In genomic region chr10:80484243-80484642, GRCh38 we compare ENCODE assay signal across 12 cellular contexts. TPM values are rescaled to one million over a fixed set of nuclear protein-coding genes. Genes with fewer than 3 reads are reported as not detected.
DNase-seq lines count a peak whose midpoint lies in the region; ATAC-seq, FAIRE-seq and TF ChIP-seq lines count a peak whose summit lies in the region.
"Had no signal": no experiment of that assay in that cellular context is flagged by ENCODE, and none has a peak within 500 bp of the region (broad histone marks: within the 10 kb centered on the region; RNA-seq: fewer than 3 reads in every experiment).

No MANE protein-coding gene starts in this region.

- H3K27me3 Mint-ChIP-seq in MCF 10A (ENCODE audit: insufficient read depth, unreplicated experiment) (no peaks in the 10 kb centered on the region), type B pancreatic cell (no peaks in the 10 kb centered on the region)
- H3K27me3 Mint-ChIP-seq in activated CD8-positive, alpha-beta T cell treated with anti-CD3 and anti-CD28 coated beads, Interleukin-2, amount 10 ng/mL, durations not matched to agents 7 days and 5 days (ENCODE audit: low read depth) = no peaks in the 10 kb centered on the region

- H3K4me3 ChIP-seq in mammary epithelial cell (replicated peaks in 1 of 3; ENCODE audit: insufficient read depth in 1 of 3, low read depth in 2 of 3, low read length in 3 of 3) = no peak overlapping the region
- H3K4me3 ChIP-seq in keratinocyte (ENCODE audit: control insufficient read depth in 2 of 3, extremely low read depth in 1 of 3, insufficient read depth in 2 of 3, low read depth in 1 of 3, low read length in 3 of 3) = no peak overlapping the region
- H3K4me3 ChIP-seq: colonic mucosa had no signal

- H2AFZ ChIP-seq in mammary epithelial cell (ENCODE audit: low read depth, low read length) = no peak overlapping the region
- no peak overlapping the region for H2AFZ ChIP-seq in keratinocyte (ENCODE audit: control insufficient read depth, low read length)

- H3K9me3 ChIP-seq in mammary epithelial cell (replicated peaks; ENCODE audit: insufficient read depth, low read length) (no peaks in the 10 kb centered on the region), keratinocyte (ENCODE audit: control insufficient read depth, low read depth, low read length) (no peaks in the 10 kb centered on the region)
- H3K9me3 ChIP-seq: colonic mucosa had no signal

- POLR2A ChIA-PET in MCF 10A (lab: Yijun Ruan, JAX) = interaction anchor here (0.6 to 3.3 kb wide), 5 partner anchors 13 to 326 kb away, joined by 3 to 28 read pairs (median 4); no protein-coding TSS in a partner anchor
- POLR2A ChIA-PET in activated CD8-positive, alpha-beta T cell treated with anti-CD3 and anti-CD28 coated beads, Interleukin-2, amount 10 ng/mL, durations not matched to agents 7 days and 5 days (lab: Charles Lee) = interaction anchor here (1.4 to 9.7 kb wide), 3 partner anchors 14 to 25 kb away, joined by 3 to 67 read pairs (median 18); no protein-coding TSS in a partner anchor

- peaks cover 14% of the 10 kb centered on the region for H3K9me1 ChIP-seq in keratinocyte (ENCODE audit: control insufficient read depth, extremely low read depth, insufficient read depth, low read length)

- peaks cover 37% of the 10 kb centered on the region for H3K4me1 ChIP-seq in mammary epithelial cell (ENCODE audit: insufficient read depth, low read length)
- peaks cover 56% of the 10 kb centered on the region for H3K4me1 ChIP-seq in keratinocyte (ENCODE audit: control insufficient read depth, extremely low read depth, insufficient read depth, low read length)

- DNase-seq in MCF 10A (ENCODE audit: unreplicated experiment) (no peak), mammary epithelial cell (no peak), keratinocyte (ENCODE audit: low read depth, low spot score) (no peak), type B pancreatic cell (ENCODE audit: extremely low spot score, unreplicated experiment) (no peak), activated gamma-delta T cell treated with Interleukin-2 at 50 U/mL for 16 hours (no peak), NCI-H446 (lab: John Stamatoyannopoulos, UW) (no peak)
- DNase-seq in activated CD8-positive, alpha-beta T cell treated with anti-CD3 and anti-CD28 coated beads, Interleukin-2, amount 10 ng/mL, durations not matched to agents 7 days and 5 days = no peak
- DNase-seq: colonic mucosa, NCI-H774, WERI-Rb-1 had no signal

- CTCF ChIA-PET in MCF 10A (lab: Yijun Ruan, JAX) (interaction anchor here (0.6 to 2.1 kb wide), 4 partner anchors 14 to 25 kb away, joined by 4 to 8 read pairs (median 6); no protein-coding TSS in a partner anchor), mammary epithelial cell (lab: Charles Lee; ENCODE audit: low non-redundant PET) (no interaction called here)
- CTCF ChIA-PET in activated CD8-positive, alpha-beta T cell treated with anti-CD3 and anti-CD28 coated beads, Interleukin-2, amount 10 ng/mL, durations not matched to agents 7 days and 5 days (lab: Charles Lee) = interaction anchor here (0.9 to 2.4 kb wide), 7 partner anchors 13 to 106 kb away, joined by 3 to 13 read pairs (median 7); no protein-coding TSS in a partner anchor

- H4K20me1 ChIP-seq in mammary epithelial cell (ENCODE audit: insufficient read depth, low read length) (no peaks in the 10 kb centered on the region), keratinocyte (ENCODE audit: control insufficient read depth, extremely low read depth, insufficient read depth, low read length) (peaks cover 16% of the 10 kb centered on the region)

- intact Hi-C loops in MCF 10A (cut with micrococcal nuclease) (no loop called here), mammary epithelial cell (cut with micrococcal nuclease) (no loop called here)

- H3K9me3 Mint-ChIP-seq in MCF 10A (ENCODE audit: unreplicated experiment) (no peaks in the 10 kb centered on the region), type B pancreatic cell (no peaks in the 10 kb centered on the region)
- no peaks in the 10 kb centered on the region for H3K9me3 Mint-ChIP-seq in activated CD8-positive, alpha-beta T cell treated with anti-CD3 and anti-CD28 coated beads, Interleukin-2, amount 10 ng/mL, durations not matched to agents 7 days and 5 days (ENCODE audit: insufficient read depth)
- H3K9me3 Mint-ChIP-seq: mesothelial cell of epicardium had no signal

- TF ChIP-seq CTCF in MCF 10A (IDR thresholded peaks at IDR 0.05; ENCODE audit: unreplicated experiment) = no peak
- TF ChIP-seq CTCF in mammary epithelial cell (conservative IDR thresholded peaks at IDR 0.05 in 1 of 2, IDR thresholded peaks at IDR 0.05 in 1 of 2; ENCODE audit: extremely low read depth in 1 of 2, insufficient read depth in 1 of 2, low read depth in 1 of 2, low read length in 2 of 2) = no peak
- TF ChIP-seq CTCF in keratinocyte (optimal IDR thresholded peaks at IDR 0.05 in 1 of 3, IDR thresholded peaks at IDR 0.05 in 1 of 3, conservative IDR thresholded peaks at IDR 0.05 in 1 of 3; ENCODE audit: extremely low read depth in 1 of 3, insufficient read depth in 2 of 3, low read length in 3 of 3) = no peak
- TF ChIP-seq CTCF in type B pancreatic cell (conservative IDR thresholded peaks at IDR 0.05) = no peak

- ATAC-seq in activated CD8-positive, alpha-beta T cell treated with anti-CD3 and anti-CD28 coated beads, Interleukin-2, amount 10 ng/mL, durations not matched to agents 7 days and 5 days = no peak
- no peak for ATAC-seq in esophagus mucosa

- H3K79me2 ChIP-seq in mammary epithelial cell (ENCODE audit: insufficient read depth, low read length) (peaks cover 93% of the 10 kb centered on the region), keratinocyte (ENCODE audit: control insufficient read depth, insufficient read depth, low read length) (peaks cover 93% of the 10 kb centered on the region)

- H3K36me3 ChIP-seq in mammary epithelial cell (ENCODE audit: insufficient read depth, low read length) (no peaks in the 10 kb centered on the region), keratinocyte (ENCODE audit: control insufficient read depth in 2 of 2, extremely low read depth in 1 of 2, insufficient read depth in 2 of 2, low read length in 2 of 2) (peaks cover 6 to 23% of the 10 kb centered on the region in 2 experiments)
- H3K36me3 ChIP-seq: colonic mucosa had no signal

- no peaks in the 10 kb centered on the region for H3K27me3 ChIP-seq in mammary epithelial cell (ENCODE audit: insufficient read depth, low read length)
- H3K27me3 ChIP-seq in keratinocyte (ENCODE audit: control insufficient read depth, extremely low read depth, insufficient read depth, low read length) = no peaks in the 10 kb centered on the region
- H3K27me3 ChIP-seq: colonic mucosa had no signal

- no peak overlapping the region for H3K4me3 Mint-ChIP-seq in MCF 10A (ENCODE audit: unreplicated experiment)
- H3K4me3 Mint-ChIP-seq in activated CD8-positive, alpha-beta T cell treated with anti-CD3 and anti-CD28 coated beads, Interleukin-2, amount 10 ng/mL, durations not matched to agents 7 days and 5 days = peak overlapping the region; percentile 74
- H3K4me3 Mint-ChIP-seq in type B pancreatic cell = peak overlapping the region; percentile 31
- H3K4me3 Mint-ChIP-seq: mesothelial cell of epicardium had no signal

- peaks cover 21% of the 10 kb centered on the region for H3K4me1 Mint-ChIP-seq in MCF 10A (ENCODE audit: insufficient read depth, unreplicated experiment)
- H3K4me1 Mint-ChIP-seq in activated CD8-positive, alpha-beta T cell treated with anti-CD3 and anti-CD28 coated beads, Interleukin-2, amount 10 ng/mL, durations not matched to agents 7 days and 5 days (ENCODE audit: low read depth) = peaks cover 88% of the 10 kb centered on the region
- H3K4me1 Mint-ChIP-seq in type B pancreatic cell (ENCODE audit: unreplicated experiment) = peaks cover 47% of the 10 kb centered on the region

- H3K36me3 Mint-ChIP-seq in MCF 10A (ENCODE audit: insufficient read depth, unreplicated experiment) = peaks cover 21% of the 10 kb centered on the region
- H3K36me3 Mint-ChIP-seq in activated CD8-positive, alpha-beta T cell treated with anti-CD3 and anti-CD28 coated beads, Interleukin-2, amount 10 ng/mL, durations not matched to agents 7 days and 5 days (ENCODE audit: low read depth) = peaks cover 65% of the 10 kb centered on the region
- H3K36me3 Mint-ChIP-seq in type B pancreatic cell = peaks cover 14% of the 10 kb centered on the region

- FAIRE-seq in keratinocyte (lab: Jason Lieb, UNC) = no peak

- dilution Hi-C loops in mammary epithelial cell (cut with HindIII; ENCODE audit: low sequenced_read_pairs) (no loop called here), keratinocyte (cut with MboI; ENCODE audit: extremely low pct_ligation_motif_present, low sequenced_read_pairs) (no loop called here)

- H3K27ac ChIP-seq in mammary epithelial cell (ENCODE audit: insufficient read depth, low read depth, low read length) (no peak overlapping the region), keratinocyte (ENCODE audit: control insufficient read depth, insufficient read depth, low read length) (peak overlapping the region; percentile 45)
- H3K27ac ChIP-seq: colonic mucosa, WERI-Rb-1 had no signal

- H3K27ac Mint-ChIP-seq in MCF 10A (ENCODE audit: low read depth, unreplicated experiment) (peak overlapping the region; percentile 70), type B pancreatic cell (peak overlapping the region; percentile 64)
- H3K27ac Mint-ChIP-seq in activated CD8-positive, alpha-beta T cell treated with anti-CD3 and anti-CD28 coated beads, Interleukin-2, amount 10 ng/mL, durations not matched to agents 7 days and 5 days = peak overlapping the region; percentile 94
- H3K27ac Mint-ChIP-seq: mesothelial cell of epicardium had no signal

- H3K4me2 ChIP-seq in mammary epithelial cell (ENCODE audit: insufficient read depth, low read depth, low read length) (no peak overlapping the region), keratinocyte (ENCODE audit: control insufficient read depth, extremely low read depth, insufficient read depth, low read depth, low read length) (no peak overlapping the region)

- in situ Hi-C loops in mammary epithelial cell (cut with MboI; ENCODE audit: low sequenced_read_pairs in 2 of 2) = no loop called here

- BruUV-seq in MCF 10A (replicated peaks; lab: Mats Ljungman, UMichigan) = no TSS peak
- BruUV-seq in mammary epithelial cell (replicated peaks; lab: Mats Ljungman, UMichigan) = no TSS peak

- WGBS in mammary epithelial cell (ENCODE audit: low coverage, missing lambda C conversion rate) = 91% methylated on average over 6 of the region's 6 CpGs

- H3K9ac ChIP-seq in mammary epithelial cell (ENCODE audit: insufficient read depth, low read length) = no peak overlapping the region
- no peak overlapping the region for H3K9ac ChIP-seq in keratinocyte (ENCODE audit: control insufficient read depth, extremely low read depth, insufficient read depth, low read length)

RNA-seq across cellular contexts. Expression of gene TSPAN14, which starts 30.1 kb away (rescaled TPM):
- total RNA-seq in MCF 10A (2022) (46.9 and 53.7 TPM in 2 replicates), mammary epithelial cell (100 to 1,000 TPM in 1 of 2 donors, 10 to 100 TPM in 1; 47.8 to 102 TPM), type B pancreatic cell (ENCODE audit: low replicate concordance) (111 and 159 TPM in 2 replicates), esophagus mucosa (94.6 TPM)
- polyA plus RNA-seq in mammary epithelial cell (97.2 TPM), keratinocyte (71.1 to 191 TPM (median 87.0 TPM) in 3 replicates)
- polyA minus RNA-seq in mammary epithelial cell (85.5 TPM), keratinocyte (94.5 to 356 TPM (median 124 TPM) in 3 replicates)
- 100 to 1,000 TPM; 109 to 117 TPM for total RNA-seq in activated CD8-positive, alpha-beta T cell treated with anti-CD3 and anti-CD28 coated beads, Interleukin-2, amount 10 ng/mL, durations not matched to agents 7 days and 5 days
- polyA plus RNA-seq in keratinocyte (2011; ENCODE audit: low read depth) = 24.8 TPM
- 64.9 and 73.6 TPM in 2 replicates for polyA plus RNA-seq in keratinocyte (2011; cell fraction: cytosol; rRNA removed)
- polyA plus RNA-seq in keratinocyte (2011; cell fraction: nucleus; rRNA removed) = 286 and 296 TPM in 2 replicates
- 89.0 and 143 TPM in 2 replicates for polyA plus RNA-seq in keratinocyte (2012; ENCODE audit: low replicate concordance)
- 73.1 TPM for polyA minus RNA-seq in keratinocyte (2011; cell fraction: cytosol; rRNA and poly(A)+ RNA removed)
- 118 and 190 TPM in 2 replicates for polyA minus RNA-seq in keratinocyte (2011; cell fraction: nucleus; rRNA and poly(A)+ RNA removed)

RNA-seq across cellular contexts. Expression of gene SH2D4B, which starts 53.5 kb away (rescaled TPM):
- not detected in 2 replicates for total RNA-seq in MCF 10A (2022)
- total RNA-seq in mammary epithelial cell = under 1 TPM in 1 of 2 donors, not detected in 1; under 0.01 TPM
- 0.02 TPM for polyA plus RNA-seq in mammary epithelial cell
- not detected for polyA minus RNA-seq in mammary epithelial cell
- under 1 TPM; 0.13 to 0.21 TPM for total RNA-seq in activated CD8-positive, alpha-beta T cell treated with anti-CD3 and anti-CD28 coated beads, Interleukin-2, amount 10 ng/mL, durations not matched to agents 7 days and 5 days
- polyA plus RNA-seq in keratinocyte = 0.03 to 0.42 TPM (median 0.22 TPM) in 3 replicates
- polyA plus RNA-seq in keratinocyte (2011; ENCODE audit: low read depth) = 0.16 TPM
- polyA plus RNA-seq in keratinocyte (2011; cell fraction: cytosol; rRNA removed) = 0.09 and 0.24 TPM in 2 replicates
- 0.23 and 0.28 TPM in 2 replicates for polyA plus RNA-seq in keratinocyte (2011; cell fraction: nucleus; rRNA removed)
- 0.06 and 0.39 TPM in 2 replicates for polyA plus RNA-seq in keratinocyte (2012; ENCODE audit: low replicate concordance)
- 0.13 to 0.16 TPM in 2 of 3 replicates, not detected in the other for polyA minus RNA-seq in keratinocyte
- polyA minus RNA-seq in keratinocyte (2011; cell fraction: cytosol; rRNA and poly(A)+ RNA removed) = not detected
- polyA minus RNA-seq in keratinocyte (2011; cell fraction: nucleus; rRNA and poly(A)+ RNA removed) = 0.32 and 0.70 TPM in 2 replicates
- 0.07 and 0.10 TPM in 2 replicates for total RNA-seq in type B pancreatic cell (ENCODE audit: low replicate concordance)
- 0.04 TPM for total RNA-seq in esophagus mucosa
- total RNA-seq: colonic mucosa had no signal
